8 cellular contexts compared by ENCODE assay signal in genomic region chr3:48634661-48635221, GRCh38. TPM values are rescaled to one million over a fixed set of nuclear protein-coding genes. Genes with fewer than 3 reads are reported as not detected.
A peak's percentile ranks its signal among the peaks of the same experiment; 100 is the strongest.
DNase-seq lines count a peak whose midpoint lies in the region; ATAC-seq and TF ChIP-seq lines count a peak whose summit lies in the region.

No MANE protein-coding gene starts in this region.

- DNase-seq in AG09319 (ENCODE audit: extremely low read depth, low read depth) (peak; percentile 5), GM19238 (ENCODE audit: insufficient read length, low spot score) (peak; percentile 69), HUDEP-2 (lab: John Stamatoyannopoulos, UW; ENCODE audit: unreplicated experiment in 76 of 76) (peak in 59 of 76 experiments; percentile 5 to 66 (median 38)), T1000 (lab: John Stamatoyannopoulos, UW) (peak; percentile 38), T47D (ENCODE audit: low read depth in 1 of 2, low spot score in 1 of 2) (peak; percentile 51 to 73), immature natural killer cell (peak in 2 of 3 donors; percentile 4 to 15)
- peak; percentile 31 to 65 for DNase-seq in stimulated activated CD4-positive, alpha-beta T cell treated with anti-CD3 and anti-CD28 coated beads, Interleukin-12 subunit alpha, Interleukin-12 subunit beta, amount 100 ng/mL, for 24 hours (ENCODE audit: low read depth in 2 of 2)

- peak overlapping the region in 3 of 6 donors; percentile 24 to 40 (median 24) for H3K27ac Mint-ChIP-seq in immature natural killer cell

- H3K4me3 Mint-ChIP-seq in immature natural killer cell = peak overlapping the region; percentile 86 to 92 (median 91)

- H3K4me1 Mint-ChIP-seq in immature natural killer cell = peaks cover 25 to 27% of the 10 kb centered on the region in 2 donors

- TF ChIP-seq CTCF in AG09319 (IDR thresholded peaks at IDR 0.05; ENCODE audit: low read depth, low read length) = no peak

- in situ Hi-C loops in T47D (cut with HindIII; ENCODE audit: low pct_unique_long_range_greater_than_20kb, low sequenced_read_pairs) = no loop called here

- H3K36me3 Mint-ChIP-seq in immature natural killer cell = peaks cover 0 to 4% (median 0%) of the 10 kb centered on the region in 3 donors

- no peaks in the 10 kb centered on the region for H3K27me3 Mint-ChIP-seq in immature natural killer cell (ENCODE audit: low read depth in 3 of 3)

- H3K9me3 Mint-ChIP-seq in immature natural killer cell = no peaks in the 10 kb centered on the region

- no peak for ATAC-seq in GM19463 (IDR thresholded peaks at IDR 0.05; ENCODE audit: unreplicated experiment)

RNA-seq across cellular contexts. Expression of gene SLC26A6, which starts 0.5 kb away (rescaled TPM):
- 1 to 10 TPM; 2.2 to 7.8 (median 5.1) TPM for polyA plus RNA-seq in immature natural killer cell

RNA-seq across cellular contexts. Expression of gene TMEM89, which starts 13.2 kb away (rescaled TPM):
- polyA plus RNA-seq in immature natural killer cell = not detected

RNA-seq across cellular contexts. Expression of gene UQCRC1, which starts 25.3 kb away (rescaled TPM):
- 100 to 1,000 TPM; 189 to 544 (median 231) TPM for polyA plus RNA-seq in immature natural killer cell

RNA-seq across cellular contexts. Expression of gene CELSR3, which starts 27.9 kb away (rescaled TPM):
- under 1 TPM in 2 of 3 donors, not detected in 1; 0.46 to 0.48 TPM for polyA plus RNA-seq in immature natural killer cell

RNA-seq across cellular contexts. Expression of gene COL7A1, which starts 39.6 kb away (rescaled TPM):
- polyA plus RNA-seq in immature natural killer cell = not detected

Comparison
In these comparisons a context has a peak if more than half of its experiments do, and no peak if none do; other contexts are left out.
1. DNase-seq: peak in every context shown above with its lines; median percentile 69 in GM19238; 62 in T47D; 48 in stimulated activated CD4-positive, alpha-beta T cell treated with anti-CD3 and anti-CD28 coated beads, Interleukin-12 subunit alpha, Interleukin-12 subunit beta, amount 100 ng/mL, for 24 hours; 38 in HUDEP-2; 38 in T1000; 10 in immature natural killer cell; 5 in AG09319.